In the genomic region with DNA sequence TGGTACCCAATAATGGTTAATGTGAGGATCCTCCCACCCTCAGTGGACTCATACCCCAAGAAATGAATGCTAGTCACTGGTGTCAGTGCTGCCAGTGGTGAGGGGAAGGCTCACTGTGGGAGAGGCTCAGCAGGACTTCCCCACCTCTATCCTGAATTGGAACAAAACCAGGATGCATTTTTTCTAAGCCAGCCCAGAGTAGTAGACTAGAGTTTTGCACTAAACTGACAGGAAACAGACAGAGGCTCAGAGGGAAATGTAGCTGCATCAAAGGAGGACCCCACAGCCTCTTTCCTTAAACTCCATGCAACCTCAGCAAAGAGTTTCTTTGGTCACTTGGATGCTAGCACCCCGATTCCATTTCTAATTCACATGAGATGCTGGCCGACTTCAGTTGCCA, we compare ENCODE assay signal across 12 cellular contexts. TPM values are rescaled to one million over a fixed set of nuclear protein-coding genes. Genes with fewer than 3 reads are reported as not detected.
DNase-seq lines count a peak whose midpoint lies in the region; ATAC-seq and TF ChIP-seq lines count a peak whose summit lies in the region.
"Had no signal": no experiment of that assay in that cellular context is flagged by ENCODE, and none has a peak within 500 bp of the region (broad histone marks: within the 10 kb centered on the region; RNA-seq: fewer than 3 reads in every experiment).

No MANE protein-coding gene starts in this region.

- H3K4ac ChIP-seq in mesendoderm (ENCODE audit: low read depth, low read length), result no peak overlapping the region

- no peaks in the 10 kb centered on the region for H3K9me3 ChIP-seq in CD4-positive, alpha-beta memory T cell (ENCODE audit: control insufficient read depth in 1 of 2, low read length in 2 of 2)
- H3K9me3 ChIP-seq in breast epithelium, result no peaks in the 10 kb centered on the region

- H2BK15ac ChIP-seq in mesendoderm (replicated peaks; ENCODE audit: low read depth), result no peak overlapping the region

- H2BK5ac ChIP-seq in mesendoderm (ENCODE audit: low read length), result no peak overlapping the region

- H3K36me3 Mint-ChIP-seq in CD4-positive, alpha-beta memory T cell, result no peaks in the 10 kb centered on the region
- H3K36me3 Mint-ChIP-seq in IgD-negative memory B cell (no peaks in the 10 kb centered on the region), natural killer cell (no peaks in the 10 kb centered on the region)
- peaks cover 12% of the 10 kb centered on the region for H3K36me3 Mint-ChIP-seq in activated CD8-positive, alpha-beta T cell treated with anti-CD3 and anti-CD28 coated beads for 36 hours (ENCODE audit: low read depth)

- H4K8ac ChIP-seq in mesendoderm (ENCODE audit: low read depth, low read length), result no peak overlapping the region

- H3K36me3 ChIP-seq in CD4-positive, alpha-beta memory T cell (ENCODE audit: insufficient read depth, low read length), result no peaks in the 10 kb centered on the region
- H3K36me3 ChIP-seq in mesendoderm (ENCODE audit: control insufficient read depth, insufficient read depth, low read length) (no peaks in the 10 kb centered on the region), breast epithelium (no peaks in the 10 kb centered on the region)

- no peak for ATAC-seq in activated CD8-positive, alpha-beta T cell treated with anti-CD3 and anti-CD28 coated beads for 36 hours
- ATAC-seq in natural killer cell, result no peak

- CTCF ChIA-PET in CD4-positive, alpha-beta memory T cell (lab: Charles Lee; ENCODE audit: partially characterized antibody), result interaction anchor here (0.8 to 8.9 kb wide), 6 partner anchors 9 to 88 kb away, joined by 3 to 101 read pairs (median 6); no protein-coding TSS in a partner anchor
- CTCF ChIA-PET in activated CD8-positive, alpha-beta T cell treated with anti-CD3 and anti-CD28 coated beads for 36 hours (lab: Charles Lee), result interaction anchor here (0.7 to 3.5 kb wide), 6 partner anchors 12 to 104 kb away, joined by 3 to 28 read pairs (median 6); no protein-coding TSS in a partner anchor

- H3K4me3 ChIP-seq in CD4-positive, alpha-beta memory T cell (ENCODE audit: low read length in 2 of 2), result peak overlapping the region; percentile 8 to 35
- H3K4me3 ChIP-seq in mesendoderm (ENCODE audit: low read length) (no peak overlapping the region), breast epithelium (no peak overlapping the region)

- H3K4me2 ChIP-seq in mesendoderm (ENCODE audit: low read length), result no peak overlapping the region

- no peak overlapping the region for H2AK5ac ChIP-seq in mesendoderm (ENCODE audit: low read length)

- H3K56ac ChIP-seq in mesendoderm (ENCODE audit: low read length), result no peak overlapping the region

- peak in 2 of 5 donors; percentile 23 to 38 for DNase-seq in CD4-positive, alpha-beta memory T cell
- DNase-seq in activated CD8-positive, alpha-beta T cell treated with anti-CD3 and anti-CD28 coated beads for 36 hours, result no peak
- DNase-seq in natural killer cell, result no peak
- DNase-seq in mesendoderm, result no peak
- DNase-seq in ACHN, result no peak
- DNase-seq in breast epithelium (ENCODE audit: low spot score in 2 of 2), result no peak
- no peak for DNase-seq in anterior cingulate cortex (lab: John Stamatoyannopoulos, UW)
- DNase-seq: IMR-90, NCI-H1930 had no signal

- no CpG with 5 or more reads among the region's 2 CpGs for WGBS in mesendoderm (ENCODE audit: extremely low coverage, insufficient coverage, low lambda C conversion rate)

- H3K4me3 Mint-ChIP-seq in CD4-positive, alpha-beta memory T cell, result peak overlapping the region; percentile 53 to 87 (median 82)
- peak overlapping the region in 2 of 4 donors; percentile 61 to 74 for H3K4me3 Mint-ChIP-seq in IgD-negative memory B cell
- H3K4me3 Mint-ChIP-seq in activated CD8-positive, alpha-beta T cell treated with anti-CD3 and anti-CD28 coated beads for 36 hours, result peak overlapping the region; percentile 50
- peak overlapping the region; percentile 86 for H3K4me3 Mint-ChIP-seq in natural killer cell

- H2BK120ac ChIP-seq in mesendoderm (ENCODE audit: low read depth, low read length), result no peak overlapping the region

- H3K9me3 Mint-ChIP-seq in CD4-positive, alpha-beta memory T cell, result peaks cover 0 to 10% (median 0%) of the 10 kb centered on the region in 8 donors
- H3K9me3 Mint-ChIP-seq in IgD-negative memory B cell (peaks cover 0 to 16% (median 6%) of the 10 kb centered on the region in 3 donors), natural killer cell (peaks cover 8 to 14% of the 10 kb centered on the region in 2 donors)
- peaks cover 8% of the 10 kb centered on the region for H3K9me3 Mint-ChIP-seq in activated CD8-positive, alpha-beta T cell treated with anti-CD3 and anti-CD28 coated beads for 36 hours

- peaks cover 83 to 97% (median 92%) of the 10 kb centered on the region in 4 donors for H3K4me1 Mint-ChIP-seq in CD4-positive, alpha-beta memory T cell
- H3K4me1 Mint-ChIP-seq in IgD-negative memory B cell (peaks cover 30 to 57% (median 53%) of the 10 kb centered on the region in 3 donors), natural killer cell (peaks cover 83 to 85% of the 10 kb centered on the region in 2 donors)
- peaks cover 90% of the 10 kb centered on the region for H3K4me1 Mint-ChIP-seq in activated CD8-positive, alpha-beta T cell treated with anti-CD3 and anti-CD28 coated beads for 36 hours (ENCODE audit: low read depth)

- no peaks in the 10 kb centered on the region for H3K27me3 ChIP-seq in CD4-positive, alpha-beta memory T cell (ENCODE audit: insufficient read depth, low read length)
- no peaks in the 10 kb centered on the region for H3K27me3 ChIP-seq in mesendoderm (ENCODE audit: insufficient read depth, low read length, poor library complexity)
- H3K27me3 ChIP-seq in breast epithelium, result peaks cover 0 to 8% of the 10 kb centered on the region in 2 donors

- H3K79me2 ChIP-seq in mesendoderm (ENCODE audit: control insufficient read depth, insufficient read depth, low read length), result no peaks in the 10 kb centered on the region

- TF ChIP-seq CTCF in activated CD8-positive, alpha-beta T cell treated with anti-CD3 and anti-CD28 coated beads for 36 hours (IDR thresholded peaks at IDR 0.05), result no peak
- TF ChIP-seq CTCF in natural killer cell (IDR thresholded peaks at IDR 0.05), result no peak
- TF ChIP-seq CTCF in breast epithelium (IDR thresholded peaks at IDR 0.05), result no peak

- H3K27ac ChIP-seq in CD4-positive, alpha-beta memory T cell (ENCODE audit: low read depth, low read length), result peak overlapping the region; percentile 70
- no peak overlapping the region for H3K27ac ChIP-seq in mesendoderm (ENCODE audit: low read depth, low read length)
- H3K27ac ChIP-seq in breast epithelium, result no peak overlapping the region
- H3K27ac ChIP-seq: C4-2B had no signal

- peak overlapping the region; percentile 97 to 100 (median 99) for H3K27ac Mint-ChIP-seq in CD4-positive, alpha-beta memory T cell
- H3K27ac Mint-ChIP-seq in IgD-negative memory B cell, result peak overlapping the region; percentile 7 to 32 (median 17)
- peak overlapping the region; percentile 97 for H3K27ac Mint-ChIP-seq in activated CD8-positive, alpha-beta T cell treated with anti-CD3 and anti-CD28 coated beads for 36 hours
- H3K27ac Mint-ChIP-seq in natural killer cell, result peak overlapping the region; percentile 96 to 98

- H3K4me1 ChIP-seq in CD4-positive, alpha-beta memory T cell (ENCODE audit: insufficient read depth, low read length), result peaks cover 98% of the 10 kb centered on the region
- H3K4me1 ChIP-seq in mesendoderm (ENCODE audit: control insufficient read depth, low read depth, low read length) (no peaks in the 10 kb centered on the region), breast epithelium (no peaks in the 10 kb centered on the region)

- no peak overlapping the region for H3K18ac ChIP-seq in mesendoderm (ENCODE audit: low read length)

- no peaks in the 10 kb centered on the region for H3K27me3 Mint-ChIP-seq in CD4-positive, alpha-beta memory T cell
- peaks cover 38% of the 10 kb centered on the region for H3K27me3 Mint-ChIP-seq in IgD-negative memory B cell
- H3K27me3 Mint-ChIP-seq in activated CD8-positive, alpha-beta T cell treated with anti-CD3 and anti-CD28 coated beads for 36 hours, result no peaks in the 10 kb centered on the region
- H3K27me3 Mint-ChIP-seq in natural killer cell (ENCODE audit: low read depth in 2 of 2), result no peaks in the 10 kb centered on the region

- H3K23ac ChIP-seq in mesendoderm (ENCODE audit: low read length), result no peak overlapping the region

- in situ Hi-C loops in ACHN (cut with HindIII; ENCODE audit: low pct_ligation_motif_present, low pct_unique_long_range_greater_than_20kb, low sequenced_read_pairs), result no loop called here

- POLR2A ChIA-PET in CD4-positive, alpha-beta memory T cell (lab: Charles Lee; ENCODE audit: partially characterized antibody), result interaction anchor here (0.6 to 9.2 kb wide), 15 partner anchors 8 to 153 kb away, joined by 3 to 186 read pairs (median 5); a partner anchor contains a TSS
- POLR2A ChIA-PET in activated CD8-positive, alpha-beta T cell treated with anti-CD3 and anti-CD28 coated beads for 36 hours (lab: Charles Lee), result interaction anchor here (0.6 to 7.7 kb wide), 6 partner anchors 11 to 268 kb away, joined by 3 to 58 read pairs (median 4); a partner anchor contains a TSS

- TF ChIP-seq POLR2A in breast epithelium (IDR thresholded peaks at IDR 0.05), result no peak

- no peaks in the 10 kb centered on the region for H3K79me1 ChIP-seq in mesendoderm (ENCODE audit: low read length)

- no peak overlapping the region for H4K5ac ChIP-seq in mesendoderm (ENCODE audit: low read length)

- no peak overlapping the region for H3K9ac ChIP-seq in mesendoderm (ENCODE audit: low read length)

- intact Hi-C loops in CD4-positive, alpha-beta memory T cell (cut with micrococcal nuclease), result loop anchor here (1.0 to 10.0 kb wide), 5 partner anchors 11 to 336 kb away; a partner anchor contains a TSS
- intact Hi-C loops in activated CD8-positive, alpha-beta T cell treated with anti-CD3 and anti-CD28 coated beads for 36 hours (cut with micrococcal nuclease), result no loop called here
- intact Hi-C loops in natural killer cell (cut with micrococcal nuclease), result loop anchor here (1.0 to 10.0 kb wide), 6 partner anchors 11 to 393 kb away; a partner anchor contains a TSS
- intact Hi-C loops in breast epithelium (cut with DNase I; ENCODE audit: low total_unique reads), result loop anchor here (10.0 kb wide), 1 partner anchor 64 kb away; no protein-coding TSS in a partner anchor

RNA-seq across cellular contexts. Expression of a gene that starts 10.6 kb away (rescaled TPM):
- total RNA-seq in CD4-positive, alpha-beta memory T cell, result 10 to 100 TPM; 83.4 to 88.7 TPM
- 100 to 1,000 TPM; 242 to 336 TPM for polyA plus RNA-seq in CD4-positive, alpha-beta memory T cell
- 11.5 TPM for polyA plus RNA-seq in IgD-negative memory B cell
- 10 to 100 TPM; 73.9 to 81.3 TPM for total RNA-seq in activated CD8-positive, alpha-beta T cell treated with anti-CD3 and anti-CD28 coated beads for 36 hours
- 100 to 1,000 TPM; 168 to 227 (median 190) TPM for total RNA-seq in natural killer cell
- polyA plus RNA-seq in mesendoderm (2013, experiment 1 of 2), result 0.04 TPM
- polyA plus RNA-seq in mesendoderm (2013, experiment 2 of 2), result not detected
- 1 to 10 TPM; 1.1 to 7.5 (median 5.9) TPM for total RNA-seq in breast epithelium
- total RNA-seq: IMR-90, pulmonary artery endothelial cell had no signal
- polyA plus RNA-seq: IMR-90 had no signal

Comparison
In these comparisons a context has a peak if more than half of its experiments do, and no peak if none do; other contexts are left out.
1. H3K4me3 ChIP-seq: peak in CD4-positive, alpha-beta memory T cell (2 of 2); none in mesendoderm (single experiment) and breast epithelium (0 of 3).
2. H3K27ac Mint-ChIP-seq: peak in every context shown above with its lines; median percentile 99 in CD4-positive, alpha-beta memory T cell; 97 in activated CD8-positive, alpha-beta T cell treated with anti-CD3 and anti-CD28 coated beads for 36 hours; 97 in natural killer cell; 17 in IgD-negative memory B cell.
3. RNA of a gene that starts 10.6 kb away (total RNA-seq): 168 to 227 TPM in natural killer cell, 83.4 to 88.7 TPM in CD4-positive, alpha-beta memory T cell and 73.9 to 81.3 TPM in activated CD8-positive, alpha-beta T cell treated with anti-CD3 and anti-CD28 coated beads for 36 hours; 1.1 to 7.5 TPM in breast epithelium; every median in the first group is over 4 times any median in the second.